ENCODE assay signal across 8 cellular contexts in the genomic region with DNA sequence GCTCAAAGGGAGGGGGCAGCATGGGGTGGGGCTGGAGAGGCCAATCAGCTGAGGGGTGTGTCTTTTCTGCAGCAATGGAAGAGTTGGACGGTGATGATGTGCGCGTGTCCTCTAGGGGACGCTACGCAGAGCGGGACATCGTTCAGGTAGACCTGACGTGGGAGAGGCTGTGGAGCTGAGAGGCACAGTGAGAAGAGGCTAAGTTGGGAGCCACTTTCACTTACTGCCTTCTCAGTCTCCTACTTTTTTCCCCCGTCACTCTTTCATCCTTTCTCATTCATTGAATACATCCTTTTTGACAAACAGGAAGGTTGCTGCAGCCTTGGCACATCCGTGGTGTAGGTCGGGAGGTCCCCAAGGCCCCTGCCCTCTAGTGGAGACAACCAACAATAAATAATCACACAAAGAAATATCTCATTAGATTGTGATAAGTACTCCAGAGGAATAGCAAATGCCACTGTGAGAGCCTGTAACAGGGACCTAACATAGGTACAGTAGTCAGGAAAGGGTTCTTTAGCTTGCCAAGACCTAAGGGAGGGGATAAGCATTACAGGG. TPM values are rescaled to one million over a fixed set of nuclear protein-coding genes. Genes with fewer than 3 reads are reported as not detected.
DNase-seq lines count a peak whose midpoint lies in the region; TF ChIP-seq lines count a peak whose summit lies in the region.

No MANE protein-coding gene starts in this region.

- H3K4me1 Mint-ChIP-seq in activated CD4-positive, alpha-beta memory T cell treated with anti-CD3 and anti-CD28 coated beads, Interleukin-2, amount 10 ng/mL, durations not matched to agents 7 days and 5 days: peaks cover 31% of the 10 kb centered on the region

- H3K9me3 Mint-ChIP-seq in activated CD4-positive, alpha-beta memory T cell treated with anti-CD3 and anti-CD28 coated beads, Interleukin-2, amount 10 ng/mL, durations not matched to agents 7 days and 5 days: no peaks in the 10 kb centered on the region

- peaks cover 6% of the 10 kb centered on the region for H3K79me2 ChIP-seq in MM.1S (ENCODE audit: low read length)

- H3K27ac ChIP-seq in MM.1S (ENCODE audit: low read length): no peak overlapping the region
- no peak overlapping the region for H3K27ac ChIP-seq in iPS DF 6.9 (ENCODE audit: low read length)
- H3K27ac ChIP-seq in testis: no peak overlapping the region

- peak overlapping the region; percentile 61; the same call in 1 of the 2 replicates for H2AFZ ChIP-seq in MM.1S (ENCODE audit: low read length)

- CTCF ChIA-PET in GM10248 (lab: Yijun Ruan, JAX): interaction anchor here (0.6 to 3.2 kb wide), 15 partner anchors 9 to 365 kb away, joined by 3 to 17 read pairs (median 4); partner anchors contain the start of gene THUMPD3
- CTCF ChIA-PET in activated CD4-positive, alpha-beta memory T cell treated with anti-CD3 and anti-CD28 coated beads, Interleukin-2, amount 10 ng/mL, durations not matched to agents 7 days and 5 days (lab: Charles Lee): interaction anchor here (0.6 to 3.1 kb wide), 31 partner anchors 9 to 374 kb away, joined by 3 to 21 read pairs (median 4); partner anchors contain the start of genes CAMK1, MTMR14, OGG1 and RPUSD3

- POLR2A ChIA-PET in GM10248 (lab: Yijun Ruan, JAX): no interaction called here
- POLR2A ChIA-PET in activated CD4-positive, alpha-beta memory T cell treated with anti-CD3 and anti-CD28 coated beads, Interleukin-2, amount 10 ng/mL, durations not matched to agents 7 days and 5 days (lab: Charles Lee): interaction anchor here (0.9 to 1.8 kb wide), 5 partner anchors 24 to 364 kb away, joined by 3 to 7 read pairs (median 4); partner anchors contain the start of genes ARPC4, MTMR14, TADA3 and THUMPD3

- no peaks in the 10 kb centered on the region for H3K9me2 ChIP-seq in MM.1S (replicated peaks; ENCODE audit: insufficient read depth, low read length)

- no peaks in the 10 kb centered on the region for H3K27me3 ChIP-seq in MM.1S (replicated peaks; ENCODE audit: insufficient read depth, low read length)
- H3K27me3 ChIP-seq in iPS DF 6.9 (ENCODE audit: control insufficient read depth, insufficient read depth, low read length): no peaks in the 10 kb centered on the region
- H3K27me3 ChIP-seq in testis: no peaks in the 10 kb centered on the region

- H3K4me3 Mint-ChIP-seq in activated CD4-positive, alpha-beta memory T cell treated with anti-CD3 and anti-CD28 coated beads, Interleukin-2, amount 10 ng/mL, durations not matched to agents 7 days and 5 days: peak overlapping the region; percentile 67

- TF ChIP-seq CTCF in GM10248 (IDR thresholded peaks at IDR 0.05; ENCODE audit: control extremely low read depth, extremely low read depth, low read depth, missing control alignments) (peak; percentile 35), MM.1S (IDR thresholded peaks at IDR 0.05; ENCODE audit: low read length) (peak; percentile 59), testis (IDR thresholded peaks at IDR 0.05) (peak in 2 of 3 experiments; percentile 33 to 34)

- peak; percentile 34 for DNase-seq in GM10248 (ENCODE audit: extremely low spot score)
- DNase-seq in MM.1S: peak; percentile 61
- peak; percentile 70 for DNase-seq in activated CD4-positive, alpha-beta memory T cell treated with anti-CD3 and anti-CD28 coated beads, Interleukin-2, amount 10 ng/mL, durations not matched to agents 7 days and 5 days
- peak; percentile 81 for DNase-seq in iPS DF 6.9 (ENCODE audit: low read depth, low spot score)
- DNase-seq in testis: peak; percentile 33
- no peak for DNase-seq in NCI-H1105 treated with DMSO at 0.1 percent for 48 hours (lab: John Stamatoyannopoulos, UW)
- no peak for DNase-seq in NCI-H1092 treated with DMSO at 0.1 percent for 48 hours (lab: John Stamatoyannopoulos, UW)
- DNase-seq in occipital lobe (lab: John Stamatoyannopoulos, UW): no peak

- H3K4me3 ChIP-seq in MM.1S (ENCODE audit: low read length) (peak overlapping the region; percentile 11; the same call in 1 of the 2 replicates), iPS DF 6.9 (ENCODE audit: low read length) (peak overlapping the region; percentile 4; the same call in 1 of the 2 replicates), testis (no peak overlapping the region)

- H3K9ac ChIP-seq in MM.1S (ENCODE audit: low read length): no peak overlapping the region

- peaks cover 6% of the 10 kb centered on the region for H3K27me3 Mint-ChIP-seq in activated CD4-positive, alpha-beta memory T cell treated with anti-CD3 and anti-CD28 coated beads, Interleukin-2, amount 10 ng/mL, durations not matched to agents 7 days and 5 days

- H3K9me3 ChIP-seq in MM.1S (replicated peaks; ENCODE audit: insufficient read depth, low read length): no peaks in the 10 kb centered on the region
- H3K9me3 ChIP-seq in iPS DF 6.9 (ENCODE audit: control insufficient read depth, insufficient read depth, low read length): no peaks in the 10 kb centered on the region
- H3K9me3 ChIP-seq in testis: no peaks in the 10 kb centered on the region

- peak overlapping the region; percentile 34; the same call in 1 of the 2 replicates for H3K4me2 ChIP-seq in MM.1S (ENCODE audit: low read depth, low read length)

- H3K36me3 Mint-ChIP-seq in activated CD4-positive, alpha-beta memory T cell treated with anti-CD3 and anti-CD28 coated beads, Interleukin-2, amount 10 ng/mL, durations not matched to agents 7 days and 5 days (ENCODE audit: low read depth): no peaks in the 10 kb centered on the region

- H3K4me1 ChIP-seq in MM.1S (ENCODE audit: low read length) (no peaks in the 10 kb centered on the region), iPS DF 6.9 (ENCODE audit: control insufficient read depth, insufficient read depth, low read length) (no peaks in the 10 kb centered on the region; the same call in 1 of the 2 replicates), testis (no peaks in the 10 kb centered on the region)

- no peaks in the 10 kb centered on the region for H4K20me1 ChIP-seq in MM.1S (ENCODE audit: insufficient read depth, low read length)

- no peaks in the 10 kb centered on the region for H3K36me3 ChIP-seq in MM.1S (replicated peaks; ENCODE audit: insufficient read depth, low read length)
- no peaks in the 10 kb centered on the region for H3K36me3 ChIP-seq in iPS DF 6.9 (ENCODE audit: control insufficient read depth, insufficient read depth, low read length)
- no peaks in the 10 kb centered on the region for H3K36me3 ChIP-seq in testis (ENCODE audit: low read depth, missing control alignments)

- WGBS in iPS DF 6.9 (ENCODE audit: insufficient coverage, insufficient read length): no CpG with 5 or more reads among the region's 11 CpGs
- WGBS in testis, 2 donors: 42 to 49% methylated on average over 11 of the region's 11 CpGs

- TF ChIP-seq POLR2A in testis (IDR thresholded peaks at IDR 0.05): no peak

- peak overlapping the region; percentile 24 for H3K27ac Mint-ChIP-seq in activated CD4-positive, alpha-beta memory T cell treated with anti-CD3 and anti-CD28 coated beads, Interleukin-2, amount 10 ng/mL, durations not matched to agents 7 days and 5 days

- no peaks in the 10 kb centered on the region for H3F3A ChIP-seq in MM.1S (ENCODE audit: insufficient read depth, low read length)

- intact Hi-C loops in testis (cut with DNase I; ENCODE audit: low total_unique reads): no loop called here

RNA-seq across cellular contexts. Expression of gene BRPF1, which starts 4.4 kb away (rescaled TPM):
- total RNA-seq in activated CD4-positive, alpha-beta memory T cell treated with anti-CD3 and anti-CD28 coated beads, Interleukin-2, amount 10 ng/mL, durations not matched to agents 7 days and 5 days: 10 to 100 TPM; 38.9 to 41.9 TPM
- total RNA-seq in testis: 10 to 100 TPM; 55.1 to 58.4 TPM
- polyA plus RNA-seq in testis (ENCODE audit: insufficient read depth, low read depth, low replicate concordance): 47.4 TPM
- total RNA-seq in occipital lobe: 16.8 TPM

RNA-seq across cellular contexts. Expression of gene OGG1, which starts 22.6 kb away (rescaled TPM):
- 10 to 100 TPM; 29.5 to 34.3 TPM for total RNA-seq in activated CD4-positive, alpha-beta memory T cell treated with anti-CD3 and anti-CD28 coated beads, Interleukin-2, amount 10 ng/mL, durations not matched to agents 7 days and 5 days
- 10 to 100 TPM; 30.3 to 36.4 TPM for total RNA-seq in testis
- 18.8 TPM for polyA plus RNA-seq in testis (ENCODE audit: insufficient read depth, low read depth, low replicate concordance)
- 61.3 TPM for total RNA-seq in occipital lobe

RNA-seq across cellular contexts. Expression of gene CPNE9, which starts 23.5 kb away (rescaled TPM):
- under 1 TPM in 1 of 2 experiments, not detected in 1; 0.33 TPM for total RNA-seq in activated CD4-positive, alpha-beta memory T cell treated with anti-CD3 and anti-CD28 coated beads, Interleukin-2, amount 10 ng/mL, durations not matched to agents 7 days and 5 days
- total RNA-seq in testis (1 to 10 TPM in 1 of 2 donors, under 1 TPM in 1; 0.31 to 1.4 TPM), occipital lobe (0.31 TPM)
- 1.3 TPM for polyA plus RNA-seq in testis (ENCODE audit: insufficient read depth, low read depth, low replicate concordance)

RNA-seq across cellular contexts. Expression of gene CAMK1, which starts 42.6 kb away (rescaled TPM):
- 10 to 100 TPM; 18.5 to 20.2 TPM for total RNA-seq in activated CD4-positive, alpha-beta memory T cell treated with anti-CD3 and anti-CD28 coated beads, Interleukin-2, amount 10 ng/mL, durations not matched to agents 7 days and 5 days
- 100 to 1,000 TPM; 127 to 185 TPM for total RNA-seq in testis
- 62.7 TPM for polyA plus RNA-seq in testis (ENCODE audit: insufficient read depth, low read depth, low replicate concordance)
- total RNA-seq in occipital lobe: 56.1 TPM

Comparison
In these comparisons a context has a peak if more than half of its experiments do, and no peak if none do; other contexts are left out.
1. DNase-seq: peak in GM10248 (single experiment), MM.1S (single experiment), activated CD4-positive, alpha-beta memory T cell treated with anti-CD3 and anti-CD28 coated beads, Interleukin-2, amount 10 ng/mL, durations not matched to agents 7 days and 5 days (single experiment), iPS DF 6.9 (single experiment) and testis (single experiment); none in NCI-H1105 treated with DMSO at 0.1 percent for 48 hours (single experiment), NCI-H1092 treated with DMSO at 0.1 percent for 48 hours (single experiment) and occipital lobe (single experiment).
2. H3K4me3 ChIP-seq: peak in MM.1S (single experiment) and iPS DF 6.9 (single experiment); none in testis (0 of 2).
3. Peak in every context shown above with its lines, with median percentiles within 50 percentile points of each other: CTCF ChIP-seq.